9 cellular contexts compared by ENCODE assay signal in the genomic region with DNA sequence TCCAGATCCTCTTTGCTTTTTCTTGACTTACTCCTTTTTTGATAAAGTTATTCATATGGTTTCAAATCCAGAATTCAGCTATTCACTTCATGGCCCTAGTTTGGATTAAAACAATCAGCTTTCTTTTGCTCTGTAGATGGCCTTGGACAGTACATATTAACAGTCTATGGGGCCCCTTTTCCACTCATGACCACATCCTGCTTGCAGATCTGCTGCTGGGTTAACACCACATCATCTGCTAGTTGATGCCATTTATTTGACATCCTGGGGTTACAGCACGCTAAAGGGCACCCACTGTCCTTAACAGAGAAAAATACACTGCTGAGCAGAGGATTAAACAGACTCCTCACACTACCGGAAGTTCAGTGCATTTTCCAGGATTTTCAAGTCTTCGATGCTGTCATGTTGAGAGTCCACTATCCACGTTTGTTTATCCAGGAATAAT. TPM values are rescaled to one million over a fixed set of nuclear protein-coding genes. Genes with fewer than 3 reads are reported as not detected.
A peak's percentile ranks its signal among the peaks of the same experiment; 100 is the strongest.
DNase-seq lines count a peak whose midpoint lies in the region; ATAC-seq and TF ChIP-seq lines count a peak whose summit lies in the region.
"Had no signal": no experiment of that assay in that cellular context is flagged by ENCODE, and none has a peak within 500 bp of the region (broad histone marks: within the 10 kb centered on the region; RNA-seq: fewer than 3 reads in every experiment).

No MANE protein-coding gene starts in this region.

- H3K9ac ChIP-seq in muscle layer of colon (ENCODE audit: low read length), result no peak overlapping the region

- TF ChIP-seq CTCF in GM13977 (IDR thresholded peaks at IDR 0.05; ENCODE audit: extremely low read depth, insufficient read depth, missing control alignments) (no peak), upper lobe of left lung (IDR thresholded peaks at IDR 0.05) (no peak)

- H3K27me3 Mint-ChIP-seq in activated naive CD4-positive, alpha-beta T cell treated with anti-CD3 and anti-CD28 coated beads, Interleukin-2, amount 10 ng/mL, durations not matched to agents 7 days and 5 days, result no peaks in the 10 kb centered on the region

- H3K27me3 ChIP-seq in muscle layer of colon (ENCODE audit: control insufficient read depth in 1 of 2, insufficient read depth in 2 of 2, low read length in 2 of 2), result no peaks in the 10 kb centered on the region
- H3K27me3 ChIP-seq in upper lobe of left lung, result no peaks in the 10 kb centered on the region
- H3K27me3 ChIP-seq: SJCRH30 had no signal

- CTCF ChIA-PET in activated naive CD4-positive, alpha-beta T cell treated with anti-CD3 and anti-CD28 coated beads, Interleukin-2, amount 10 ng/mL, durations not matched to agents 7 days and 5 days (lab: Charles Lee), result interaction anchor here (1.0 to 1.6 kb wide), 5 partner anchors 9 to 67 kb away, joined by 3 to 5 read pairs (median 3); no protein-coding TSS in a partner anchor

- DNase-seq in GM13977 (ENCODE audit: low spot score), result peak; percentile 30
- DNase-seq in H4 (ENCODE audit: low spot score), result peak; percentile 20
- DNase-seq in NOMO-1 (lab: John Stamatoyannopoulos, UW; ENCODE audit: unreplicated experiment in 2 of 2), result peak; percentile 37 to 43
- DNase-seq in activated naive CD4-positive, alpha-beta T cell treated with anti-CD3 and anti-CD28 coated beads, Interleukin-2, amount 10 ng/mL, durations not matched to agents 7 days and 5 days, result peak; percentile 78
- peak in 1 of 2 donors; percentile 42 for DNase-seq in upper lobe of left lung
- DNase-seq in NCI-H1105 treated with DMSO at 0.1 percent for 48 hours (lab: John Stamatoyannopoulos, UW), result no peak
- DNase-seq in amniotic stem cell (lab: John Stamatoyannopoulos, UW), result no peak

- H3K36me3 ChIP-seq in muscle layer of colon (ENCODE audit: insufficient read depth, low read length) (no peaks in the 10 kb centered on the region), upper lobe of left lung (no peaks in the 10 kb centered on the region)
- H3K36me3 ChIP-seq: SJCRH30 had no signal

- H3K9me3 ChIP-seq in muscle layer of colon (ENCODE audit: low read length) (no peaks in the 10 kb centered on the region), upper lobe of left lung (no peaks in the 10 kb centered on the region)
- H3K9me3 ChIP-seq: SJCRH30 had no signal

- in situ Hi-C loops in GM13977 (cut with MboI; ENCODE audit: low pct_unique_long_range_greater_than_20kb, low sequenced_read_pairs, unreplicated experiment), result loop anchor here (25.0 kb wide), 1 partner anchor 821 kb away; the partner anchor contains the start of gene CD1D

- H3K4me3 ChIP-seq in muscle layer of colon (ENCODE audit: low read depth in 1 of 2, low read length in 2 of 2) (no peak overlapping the region), upper lobe of left lung (peak overlapping the region in 2 of 4 donors; percentile 55 to 59)

- peaks cover 43% of the 10 kb centered on the region for H3K4me1 Mint-ChIP-seq in activated naive CD4-positive, alpha-beta T cell treated with anti-CD3 and anti-CD28 coated beads, Interleukin-2, amount 10 ng/mL, durations not matched to agents 7 days and 5 days

- H3K27ac Mint-ChIP-seq in activated naive CD4-positive, alpha-beta T cell treated with anti-CD3 and anti-CD28 coated beads, Interleukin-2, amount 10 ng/mL, durations not matched to agents 7 days and 5 days, result peak overlapping the region; percentile 99

- H3K36me3 Mint-ChIP-seq in activated naive CD4-positive, alpha-beta T cell treated with anti-CD3 and anti-CD28 coated beads, Interleukin-2, amount 10 ng/mL, durations not matched to agents 7 days and 5 days, result peaks cover 35% of the 10 kb centered on the region

- no peak for TF ChIP-seq EP300 in upper lobe of left lung (IDR thresholded peaks at IDR 0.05)

- WGBS in upper lobe of left lung, 2 donors, result 31 to 49% methylated on average over 4 of the region's 4 CpGs

- ATAC-seq in upper lobe of left lung (ENCODE audit: low FRiP score in 2 of 2), result no peak

- H3K4me3 Mint-ChIP-seq in activated naive CD4-positive, alpha-beta T cell treated with anti-CD3 and anti-CD28 coated beads, Interleukin-2, amount 10 ng/mL, durations not matched to agents 7 days and 5 days, result peak overlapping the region; percentile 94

- H3K27ac ChIP-seq in muscle layer of colon (ENCODE audit: low read depth, low read length), result peak overlapping the region; percentile 78
- peak overlapping the region; percentile 80 to 91 (median 87) for H3K27ac ChIP-seq in upper lobe of left lung

- H3K9me3 Mint-ChIP-seq in activated naive CD4-positive, alpha-beta T cell treated with anti-CD3 and anti-CD28 coated beads, Interleukin-2, amount 10 ng/mL, durations not matched to agents 7 days and 5 days, result no peaks in the 10 kb centered on the region

- TF ChIP-seq POLR2A in upper lobe of left lung (IDR thresholded peaks at IDR 0.05), result peak in 1 of 4 donors; percentile 23

- H3K4me1 ChIP-seq in muscle layer of colon (ENCODE audit: insufficient read depth, low read length), result no peaks in the 10 kb centered on the region
- H3K4me1 ChIP-seq in upper lobe of left lung, result peaks cover 29 to 48% (median 32%) of the 10 kb centered on the region in 4 donors

RNA-seq across cellular contexts. Expression of gene IFI16, which starts 0.9 kb away (rescaled TPM):
- 31.8 and 54.0 TPM in 2 replicates for total RNA-seq in H4 (2014; rRNA removed; shearing (Covaris generic))
- total RNA-seq in upper lobe of left lung, result 100 to 1,000 TPM in 1 of 6 donors, 10 to 100 TPM in 5; 43.8 to 108 (median 66.2) TPM

Comparison
In these comparisons a context has a peak if more than half of its experiments do, and no peak if none do; other contexts are left out.
1. DNase-seq: peak in GM13977 (single experiment), H4 (single experiment), NOMO-1 (2 of 2) and activated naive CD4-positive, alpha-beta T cell treated with anti-CD3 and anti-CD28 coated beads, Interleukin-2, amount 10 ng/mL, durations not matched to agents 7 days and 5 days (single experiment); none in NCI-H1105 treated with DMSO at 0.1 percent for 48 hours (single experiment) and amniotic stem cell (single experiment).